13 cellular contexts compared by ENCODE assay signal in genomic region chr15:62887113-62887570, GRCh38.
DNase-seq lines count a peak whose midpoint lies in the region; ATAC-seq, FAIRE-seq and TF ChIP-seq lines count a peak whose summit lies in the region.
"Had no signal": no experiment of that assay in that cellular context is flagged by ENCODE, and none has a peak within 500 bp of the region (broad histone marks: within the 10 kb centered on the region; RNA-seq: fewer than 3 reads in every experiment).

No MANE protein-coding gene starts in this region.

- intact Hi-C loops in pancreas (cut with DNase I): no loop called here
- intact Hi-C loops in vagina (cut with DNase I): no loop called here

- FAIRE-seq in pancreas (lab: Jason Lieb, UNC): no peak
- FAIRE-seq: bronchial epithelial cell had no signal

- TF ChIP-seq CTCF in foreskin fibroblast (IDR thresholded peaks at IDR 0.05; ENCODE audit: low read depth, low read length): no peak
- TF ChIP-seq CTCF in pancreas (IDR thresholded peaks at IDR 0.05): no peak
- no peak for TF ChIP-seq CTCF in GM13977 (IDR thresholded peaks at IDR 0.05; ENCODE audit: extremely low read depth, insufficient read depth, missing control alignments)
- no peak for TF ChIP-seq CTCF in vagina (IDR thresholded peaks at IDR 0.05)

- H3K36me3 ChIP-seq in SJSA1: no peaks in the 10 kb centered on the region
- H3K36me3 ChIP-seq in pancreas: no peaks in the 10 kb centered on the region
- no peaks in the 10 kb centered on the region for H3K36me3 ChIP-seq in vagina
- H3K36me3 ChIP-seq: left ventricle myocardium inferior, WERI-Rb-1 had no signal

- peak overlapping the region; percentile 2; the same call in 1 of the 2 replicates for H3K4me3 ChIP-seq in SJSA1
- peak overlapping the region in 1 of 2 donors; percentile 12 for H3K4me3 ChIP-seq in foreskin fibroblast (ENCODE audit: low read depth in 1 of 2, low read length in 2 of 2)
- H3K4me3 ChIP-seq in pancreas: no peak overlapping the region
- no peak overlapping the region for H3K4me3 ChIP-seq in vagina
- H3K4me3 ChIP-seq: left ventricle myocardium inferior had no signal

- H3K9me3 ChIP-seq in SJSA1 (replicated peaks): no peaks in the 10 kb centered on the region
- no peaks in the 10 kb centered on the region for H3K9me3 ChIP-seq in pancreas
- no peaks in the 10 kb centered on the region for H3K9me3 ChIP-seq in vagina
- H3K9me3 ChIP-seq: left ventricle myocardium inferior had no signal

- in situ Hi-C loops in GM13977 (cut with MboI; ENCODE audit: low pct_unique_long_range_greater_than_20kb, low sequenced_read_pairs, unreplicated experiment): no loop called here

- H3K27me3 ChIP-seq in SJSA1 (replicated peaks) (no peaks in the 10 kb centered on the region), pancreas (no peaks in the 10 kb centered on the region), vagina (no peaks in the 10 kb centered on the region)

- no peak for TF ChIP-seq POLR2A in vagina (IDR thresholded peaks at IDR 0.05)

- H3K27ac ChIP-seq in SJSA1: peak overlapping the region; percentile 53
- peak overlapping the region in 3 of 4 donors; percentile 38 to 71 (median 51) for H3K27ac ChIP-seq in pancreas
- H3K27ac ChIP-seq in vagina: no peak overlapping the region
- H3K27ac ChIP-seq: left ventricle myocardium inferior, WERI-Rb-1 had no signal

- DNase-seq in Daoy (ENCODE audit: low read depth) (peak; percentile 37), SJSA1 (ENCODE audit: low read depth in 1 of 2, low spot score in 2 of 2) (no peak), foreskin fibroblast (peak; percentile 42 to 71), pancreas (no peak), GM13977 (ENCODE audit: low spot score) (no peak), vagina (ENCODE audit: extremely low spot score in 2 of 2) (no peak)
- no peak for DNase-seq in activated CD4-positive, CD25-positive, alpha-beta regulatory T cell treated with anti-CD3 and anti-CD28 coated beads, Interleukin-2, amount 50 U/mL, for 72 hours
- DNase-seq: left ventricle myocardium inferior, NCI-H345, right cardiac atrium, WERI-Rb-1 had no signal

- 42 to 57% methylated on average over 7 of the region's 7 CpGs for WGBS in pancreas, 2 donors

- H3K4me1 ChIP-seq in SJSA1 (replicated peaks) (peaks cover 35% of the 10 kb centered on the region), pancreas (peaks cover 0 to 24% (median 5%) of the 10 kb centered on the region in 3 donors), vagina (peaks cover 13% of the 10 kb centered on the region)

- ATAC-seq in pancreas (peak in 1 of 4 donors; percentile 6), HG03469 (IDR thresholded peaks at IDR 0.05; ENCODE audit: unreplicated experiment) (no peak)
- ATAC-seq: right cardiac atrium had no signal

Comparison
In these comparisons a context has a peak if more than half of its experiments do, and no peak if none do; other contexts are left out.
1. DNase-seq: peak in Daoy (single experiment) and foreskin fibroblast (2 of 2); none in SJSA1 (0 of 2), pancreas (0 of 6), activated CD4-positive, CD25-positive, alpha-beta regulatory T cell treated with anti-CD3 and anti-CD28 coated beads, Interleukin-2, amount 50 U/mL, for 72 hours (single experiment), GM13977 (single experiment) and vagina (0 of 2).